18 cellular contexts compared by ENCODE assay signal in genomic region chr11:75510626-75511025, GRCh38.
"Had no signal": no experiment of that assay in that cellular context is flagged by ENCODE, and none has a peak within 500 bp of the region (broad histone marks: within the 10 kb centered on the region; RNA-seq: fewer than 3 reads in every experiment).

No MANE protein-coding gene starts in this region.

- H3K36me3 Mint-ChIP-seq: activated naive CD8-positive, alpha-beta T cell treated with anti-CD3 and anti-CD28 coated beads, Interleukin-2, amount 10 ng/mL, durations not matched to agents 7 days and 5 days; WTC11 had no signal

- H3K4me3 ChIP-seq: ascending aorta, cardiac muscle cell, colonic mucosa, heart right ventricle, transverse colon had no signal

- ATAC-seq: foreskin keratinocyte, heart right ventricle, WTC11 had no signal

- H3K9ac ChIP-seq: parathyroid adenoma, SK-N-SH had no signal

- H3K27ac Mint-ChIP-seq: activated CD4-positive, alpha-beta T cell treated with anti-CD3 and anti-CD28 coated beads, Interleukin-2, amount 10 ng/mL, durations not matched to agents 24 days and 14 days; activated naive CD8-positive, alpha-beta T cell treated with anti-CD3 and anti-CD28 coated beads, Interleukin-2, amount 10 ng/mL, durations not matched to agents 7 days and 5 days; WTC11 had no signal

- H3K4me1 ChIP-seq: colonic mucosa, foreskin keratinocyte, parathyroid adenoma had no signal

- H3K79me2 ChIP-seq: parathyroid adenoma had no signal

- H3K9me3 Mint-ChIP-seq: activated CD4-positive, alpha-beta T cell treated with anti-CD3 and anti-CD28 coated beads, Interleukin-2, amount 10 ng/mL, durations not matched to agents 24 days and 14 days; activated naive CD8-positive, alpha-beta T cell treated with anti-CD3 and anti-CD28 coated beads, Interleukin-2, amount 10 ng/mL, durations not matched to agents 7 days and 5 days; neural crest cell had no signal

- H3K27ac ChIP-seq: ascending aorta, cardiac muscle cell, colonic mucosa, foreskin keratinocyte, heart right ventricle, parathyroid adenoma, transverse colon had no signal

- H3K4me3 Mint-ChIP-seq: activated CD4-positive, alpha-beta T cell treated with anti-CD3 and anti-CD28 coated beads, Interleukin-2, amount 10 ng/mL, durations not matched to agents 24 days and 14 days; activated naive CD8-positive, alpha-beta T cell treated with anti-CD3 and anti-CD28 coated beads, Interleukin-2, amount 10 ng/mL, durations not matched to agents 7 days and 5 days; neural crest cell; WTC11 had no signal

- H3K4me1 Mint-ChIP-seq: WTC11 had no signal

- H3K9me3 ChIP-seq: ascending aorta, colonic mucosa, heart right ventricle, SK-N-SH, transverse colon had no signal

- H3K27me3 Mint-ChIP-seq: activated CD4-positive, alpha-beta T cell treated with anti-CD3 and anti-CD28 coated beads, Interleukin-2, amount 10 ng/mL, durations not matched to agents 24 days and 14 days had no signal

- H2AFZ ChIP-seq: parathyroid adenoma had no signal

- FAIRE-seq: endothelial cell of umbilical vein, islet of Langerhans, small intestine had no signal

- H3K36me3 ChIP-seq: ascending aorta, cardiac muscle cell, colonic mucosa, heart right ventricle, transverse colon had no signal

- DNase-seq: activated CD4-positive, alpha-beta T cell treated with anti-CD3 and anti-CD28 coated beads, Interleukin-2, amount 10 ng/mL, durations not matched to agents 24 days and 14 days; activated gamma-delta T cell; activated naive CD8-positive, alpha-beta T cell treated with anti-CD3 and anti-CD28 coated beads, Interleukin-2, amount 10 ng/mL, durations not matched to agents 7 days and 5 days; activated T-cell treated with anti-CD3 and anti-CD28 coated beads, Interleukin-2, amount 50 U/mL, for 1 hour; colonic mucosa; foreskin keratinocyte; heart right ventricle; mesendoderm; SK-N-SH; small intestine; transverse colon had no signal

- H3K27me3 ChIP-seq: ascending aorta, cardiac muscle cell, colonic mucosa, foreskin keratinocyte, heart right ventricle, transverse colon had no signal

- H3K4me2 ChIP-seq: SK-N-SH had no signal
